1 cellular context compared by ENCODE assay signal in the genomic region with DNA sequence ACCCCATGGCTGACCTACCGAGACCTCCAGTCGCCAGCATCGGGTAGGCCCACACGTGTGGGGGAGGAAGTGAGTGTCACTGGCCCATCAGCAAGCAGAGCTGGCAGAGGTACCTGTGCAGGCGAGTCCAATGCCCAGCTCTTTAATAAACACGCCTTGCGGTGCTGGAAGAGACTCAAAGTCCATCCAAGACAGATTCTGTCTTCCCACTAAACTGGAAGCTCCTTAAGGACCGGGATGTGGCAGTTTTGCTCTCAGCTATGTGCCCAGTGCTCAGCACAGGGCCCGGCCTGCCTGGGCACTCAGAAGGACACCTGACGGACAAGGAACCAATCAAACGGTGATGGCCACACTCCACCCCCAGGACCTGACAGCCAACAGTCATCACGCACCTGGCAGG.
TF ChIP-seq lines count a peak whose summit lies in the region.

No MANE protein-coding gene starts in this region.

TF ChIP-seq in WTC11, 78 proteins besides CTCF, POLR2A, EP300 and RAD21:
- TF ChIP-seq NFYB (CRISPR knock-in tag; conservative IDR thresholded peaks at IDR 0.05; ENCODE audit: low read depth) (peak; percentile 33; the same call in 1 of the 2 replicates), SMAD3 (CRISPR knock-in tag; IDR thresholded peaks at IDR 0.05; ENCODE audit: borderline replicate concordance) (no peak), TCF7 (CRISPR knock-in tag; IDR thresholded peaks at IDR 0.05; ENCODE audit: low read depth) (no peak)
TF ChIP-seq in WTC11: peak in this region for 1.
